Comparison of ENCODE assay signal across 8 cellular contexts in genomic region chr18:32588191-32588590, GRCh38.
"Had no signal": no experiment of that assay in that cellular context is flagged by ENCODE, and none has a peak within 500 bp of the region (broad histone marks: within the 10 kb centered on the region; RNA-seq: fewer than 3 reads in every experiment).

No MANE protein-coding gene starts in this region.

- H3K4me1 ChIP-seq: HAP-1 had no signal

- DNase-seq: GM23248, GOT3, H7, H9, HCEC 1CT, HFFc6 had no signal

- H3K9me3 ChIP-seq: HAP-1 had no signal

- H2AFZ ChIP-seq: GM23248, GM23338 had no signal

- H3K36me3 ChIP-seq: HAP-1 had no signal

- H3K9ac ChIP-seq: GM23248 had no signal

- H3K4me3 ChIP-seq: GM23248, GM23338, HAP-1 had no signal

- H3K4me2 ChIP-seq: GM23338 had no signal

- H3K27ac ChIP-seq: GM23248 had no signal
